Comparison of ENCODE assay signal across 1 cellular context in the genomic region with DNA sequence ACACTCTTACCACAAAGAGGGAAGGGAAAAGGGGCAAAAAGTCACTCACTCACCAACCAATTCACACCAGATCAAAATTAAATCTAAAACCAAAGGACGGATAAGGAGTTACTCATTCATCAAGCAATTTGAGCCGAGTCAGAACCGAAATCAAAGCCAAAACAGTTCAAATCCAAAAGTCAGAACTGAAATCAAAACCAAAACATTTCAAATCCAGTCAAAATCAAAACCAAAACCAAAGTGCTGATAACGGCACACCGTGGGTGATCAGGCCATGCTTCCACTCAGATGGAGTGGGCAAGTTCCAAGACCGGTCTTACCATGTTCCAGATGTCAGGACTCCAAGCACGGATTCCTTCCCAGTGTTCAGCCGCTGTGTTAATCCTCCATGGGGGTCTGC.
TF ChIP-seq lines count a peak whose summit lies in the region.

No MANE protein-coding gene starts in this region.

TF ChIP-seq in HepG2, 621 proteins besides CTCF, POLR2A, EP300 and RAD21 (continued from another document):
- TF ChIP-seq BCLAF1 (IDR thresholded peaks at IDR 0.05) = no peak
TF ChIP-seq in HepG2: peak in this region for 0.
